ENCODE assay signal across 34 cellular contexts in genomic region chr21:23281917-23282316, GRCh38.
DNase-seq lines count a peak whose midpoint lies in the region; ATAC-seq, FAIRE-seq and TF ChIP-seq lines count a peak whose summit lies in the region.
"Had no signal": no experiment of that assay in that cellular context is flagged by ENCODE, and none has a peak within 500 bp of the region (broad histone marks: within the 10 kb centered on the region; RNA-seq: fewer than 3 reads in every experiment).

No MANE protein-coding gene starts in this region.

- no peak for TF ChIP-seq RAD21 in HepG2 (CRISPR knock-in tag; IDR thresholded peaks at IDR 0.05)
- no peak for TF ChIP-seq RAD21 in GM12878 (IDR thresholded peaks at IDR 0.05; ENCODE audit: insufficient read depth, low read depth, low read length)
- no peak for TF ChIP-seq RAD21 in K562 (CRISPR knock-in tag; conservative IDR thresholded peaks at IDR 0.05 in 1 of 2, IDR thresholded peaks at IDR 0.05 in 1 of 2)

- in situ Hi-C loops in HepG2 (cut with HindIII; ENCODE audit: extremely low pct_ligation_motif_present, low pct_unique_long_range_greater_than_20kb) (no loop called here), GM12878 (cut with MboI) (no loop called here), K562 (cut with MboI) (no loop called here)

- H3K4me3 ChIP-seq in HepG2 (replicated peaks in 1 of 3; ENCODE audit: insufficient read depth in 1 of 3, low read depth in 2 of 3, low read length in 3 of 3) = no peak overlapping the region
- H3K4me3 ChIP-seq in right lobe of liver = no peak overlapping the region
- no peak overlapping the region for H3K4me3 ChIP-seq in HEK293 (ENCODE audit: low read depth, low read length)
- H3K4me3 ChIP-seq in GM12878 = no peak overlapping the region
- no peak overlapping the region for H3K4me3 ChIP-seq in K562
- H3K4me3 ChIP-seq: A549; BLaER1; BLaER1 treated with 17β-estradiol and CSF1 and Interleukin-3, amounts not matched to agents 10 nM and 100 nM had no signal

- ATAC-seq in HepG2 (no peak), right lobe of liver (no peak), GM12878 (no peak), K562 (no peak)
- ATAC-seq: A549; CD8-positive, alpha-beta T cell had no signal

- H3K27ac ChIP-seq in HepG2 (ENCODE audit: extremely low read length, insufficient read depth, low read length) (no peak overlapping the region), right lobe of liver (no peak overlapping the region), HEK293 (ENCODE audit: extremely low read depth, low read depth, low read length) (no peak overlapping the region), GM12878 (ENCODE audit: control insufficient read depth, insufficient read depth) (no peak overlapping the region), K562 (ENCODE audit: extremely low read depth, low read depth, low read length) (no peak overlapping the region)
- H3K27ac ChIP-seq: 22Rv1; A549; BLaER1; BLaER1 treated with 17β-estradiol and CSF1 and Interleukin-3, amounts not matched to agents 10 nM and 100 nM; C4-2B had no signal

- FAIRE-seq in HepG2 (lab: Jason Lieb, UNC) = no peak
- no peak for FAIRE-seq in GM12878 (lab: Jason Lieb, UNC)
- no peak for FAIRE-seq in K562 (lab: Jason Lieb, UNC)
- FAIRE-seq: A549, D721Med had no signal

- RAD21 ChIA-PET in GM12878 (lab: Charles Lee; ENCODE audit: unreplicated experiment) = no interaction called here

- no peaks in the 10 kb centered on the region for H3K9me1 ChIP-seq in K562 (ENCODE audit: control insufficient read depth, insufficient read depth, low read length)

- intact Hi-C loops in HepG2 (cut with micrococcal nuclease; ENCODE audit: unreplicated experiment) = no loop called here
- intact Hi-C loops in right lobe of liver (cut with DNase I) = no loop called here
- intact Hi-C loops in GM12878 (cut with micrococcal nuclease; ENCODE audit: unreplicated experiment) = no loop called here
- intact Hi-C loops in K562 (cut with micrococcal nuclease) = no loop called here

- no TSS peak for BruUV-seq in HepG2 (replicated peaks; lab: Mats Ljungman, UMichigan)
- BruUV-seq in GM12878 (replicated peaks; lab: Mats Ljungman, UMichigan) = no TSS peak
- BruUV-seq in K562 (replicated peaks; lab: Mats Ljungman, UMichigan) = no TSS peak

- TF ChIP-seq CTCF in HepG2 (CRISPR knock-in tag; IDR thresholded peaks at IDR 0.05) (no peak), right lobe of liver (IDR thresholded peaks at IDR 0.05) (no peak), HEK293 (tag by site-specific recombination; IDR thresholded peaks at IDR 0.05) (no peak), GM12878 (IDR thresholded peaks at IDR 0.05 in 2 of 3, conservative IDR thresholded peaks at IDR 0.05 in 1 of 3; ENCODE audit: control insufficient read depth in 2 of 3, extremely low read depth in 1 of 3, insufficient read depth in 1 of 3, low read depth in 3 of 3, low read length in 3 of 3) (no peak), K562 (IDR thresholded peaks at IDR 0.05 in 2 of 3, conservative IDR thresholded peaks at IDR 0.05 in 1 of 3; ENCODE audit: insufficient read depth in 2 of 3, low read depth in 1 of 3, low read length in 3 of 3) (no peak)

- 3% methylated on average over 2 of the region's 2 CpGs for WGBS in HepG2 (ENCODE audit: low lambda C conversion rate)
- 77% methylated on average over 2 of the region's 2 CpGs for WGBS in right lobe of liver (ENCODE audit: insufficient coverage, low coverage, low lambda C conversion rate, missing lambda C conversion rate)
- WGBS in GM12878 (ENCODE audit: insufficient coverage, insufficient replicate concordance, low lambda C conversion rate, missing lambda C conversion rate) = 28% methylated on average over 2 of the region's 2 CpGs
- 0% methylated on average over 2 of the region's 2 CpGs for WGBS in K562 (ENCODE audit: insufficient coverage, low coverage, missing lambda C conversion rate)

- TF ChIP-seq EP300 in HepG2 (IDR thresholded peaks at IDR 0.05; ENCODE audit: low read depth in 2 of 2, low read length in 2 of 2) = no peak
- no peak for TF ChIP-seq EP300 in HepG2 (CRISPR knock-in tag; IDR thresholded peaks at IDR 0.05; ENCODE audit: borderline replicate concordance)
- TF ChIP-seq EP300 in GM12878 (IDR thresholded peaks at IDR 0.05; ENCODE audit: borderline replicate concordance in 1 of 2, control insufficient read depth in 1 of 2, low read depth in 2 of 2, low read length in 2 of 2) = no peak
- no peak for TF ChIP-seq EP300 in K562 (IDR thresholded peaks at IDR 0.05; ENCODE audit: low read length)

- H3K27me3 ChIP-seq in HepG2 (ENCODE audit: control insufficient read depth in 1 of 2, insufficient read depth in 2 of 2, low read length in 2 of 2) (no peaks in the 10 kb centered on the region), right lobe of liver (no peaks in the 10 kb centered on the region), GM12878 (replicated peaks in 1 of 2; ENCODE audit: control insufficient read depth in 2 of 2, insufficient read depth in 2 of 2, low read length in 1 of 2) (no peaks in the 10 kb centered on the region), K562 (ENCODE audit: control insufficient read depth in 2 of 2, insufficient read depth in 2 of 2, low read length in 2 of 2) (no peaks in the 10 kb centered on the region)
- H3K27me3 ChIP-seq: BE2C; BLaER1; BLaER1 treated with 17β-estradiol and CSF1 and Interleukin-3, amounts not matched to agents 10 nM and 100 nM had no signal

- SMC1A ChIA-PET in GM12878 (lab: Charles Lee; ENCODE audit: uncharacterized antibody, unreplicated experiment) = no interaction called here

- H3K36me3 ChIP-seq in HepG2 (replicated peaks in 1 of 2; ENCODE audit: control insufficient read depth in 1 of 2, insufficient read depth in 2 of 2, low read length in 2 of 2) (no peaks in the 10 kb centered on the region), right lobe of liver (no peaks in the 10 kb centered on the region), HEK293 (ENCODE audit: control insufficient read depth in 2 of 2, insufficient read depth in 1 of 2, low read length in 2 of 2) (no peaks in the 10 kb centered on the region), GM12878 (ENCODE audit: control insufficient read depth in 2 of 2, insufficient read depth in 2 of 2, low read length in 1 of 2) (no peaks in the 10 kb centered on the region), K562 (ENCODE audit: control insufficient read depth, insufficient read depth, low read length) (no peaks in the 10 kb centered on the region)
- H3K36me3 ChIP-seq: BE2C; BLaER1; BLaER1 treated with 17β-estradiol and CSF1 and Interleukin-3, amounts not matched to agents 10 nM and 100 nM had no signal

- DNase-seq in HepG2 (ENCODE audit: low spot score) = no peak
- no peak for DNase-seq in right lobe of liver
- no peak for DNase-seq in GM12878 (ENCODE audit: low read depth, low spot score)
- DNase-seq in K562 (ENCODE audit: extremely low read depth in 1 of 4, low spot score in 3 of 4) = no peak
- DNase-seq in D341Med (ENCODE audit: low spot score) = no peak
- DNase-seq in NOMO-1 treated with DMSO at 0.1 percent for 48 hours (lab: John Stamatoyannopoulos, UW; ENCODE audit: unreplicated experiment) = no peak
- DNase-seq in activated CD4-positive, alpha-beta T cell treated with anti-CD3 and anti-CD28 coated beads, Interleukin-2, amount 50 U/mL, for 1 hour = no peak
- DNase-seq: 8988T; ACHN; AML-193; BE2C; C1 segment of cervical spinal cord; Caco-2; Calu3; CD4-positive, alpha-beta memory T cell; CD4-positive, alpha-beta T cell; CD4-positive, CD25-positive, alpha-beta regulatory T cell; CD8-positive, alpha-beta memory T cell; CD8-positive, alpha-beta T cell; COR-L47; DMS 273 treated with DMSO at 0.1 percent for 48 hours; DMS153; DMS53; DMS79; DMS79 treated with DMSO at 0.1 percent for 48 hours; DND-41; EL had no signal

- no peak overlapping the region for H2AFZ ChIP-seq in HepG2 (ENCODE audit: low read length)
- no peak overlapping the region for H2AFZ ChIP-seq in GM12878 (ENCODE audit: control insufficient read depth, low read depth, low read length)
- H2AFZ ChIP-seq in K562 (ENCODE audit: low read depth, low read length) = no peak overlapping the region

- H3K9me3 ChIP-seq in HepG2 (ENCODE audit: low read length) (peaks cover 79% of the 10 kb centered on the region), right lobe of liver (no peaks in the 10 kb centered on the region), HEK293 (ENCODE audit: control insufficient read depth, insufficient read depth, low read depth, low read length) (no peaks in the 10 kb centered on the region), GM12878 (replicated peaks; ENCODE audit: control insufficient read depth, insufficient read depth, low read length) (no peaks in the 10 kb centered on the region), K562 (replicated peaks; ENCODE audit: control insufficient read depth, insufficient read depth, low read depth, low read length) (0 out of 2 replicates have a peak, but pooled peaks cover 1% of the 10 kb centered on the region)
- H3K9me3 ChIP-seq: A549, BE2C, Caco-2 had no signal

- H3K4me1 ChIP-seq in HepG2 (ENCODE audit: insufficient read depth, low read length) = no peaks in the 10 kb centered on the region
- no peaks in the 10 kb centered on the region for H3K4me1 ChIP-seq in right lobe of liver
- no peaks in the 10 kb centered on the region for H3K4me1 ChIP-seq in HEK293 (ENCODE audit: control insufficient read depth, insufficient read depth, low read length)
- H3K4me1 ChIP-seq in GM12878 (ENCODE audit: control insufficient read depth, insufficient read depth, low read length) = no peaks in the 10 kb centered on the region
- no peaks in the 10 kb centered on the region for H3K4me1 ChIP-seq in K562 (replicated peaks in 1 of 2; ENCODE audit: control insufficient read depth in 2 of 2, insufficient read depth in 2 of 2, low read length in 2 of 2)
- H3K4me1 ChIP-seq: A549; BE2C; BLaER1; BLaER1 treated with 17β-estradiol and CSF1 and Interleukin-3, amounts not matched to agents 10 nM and 100 nM; Caco-2 had no signal

- no peak for TF ChIP-seq POLR2A in HepG2 (IDR thresholded peaks at IDR 0.05; ENCODE audit: insufficient read depth in 1 of 2, low read depth in 2 of 2, low read length in 2 of 2)
- no peak for TF ChIP-seq POLR2A in right lobe of liver (IDR thresholded peaks at IDR 0.05)
- TF ChIP-seq POLR2A in GM12878 (IDR thresholded peaks at IDR 0.05; ENCODE audit: low read depth, low read length) = no peak
- no peak for TF ChIP-seq POLR2A in K562 (conservative IDR thresholded peaks at IDR 0.05)

- H3K9ac ChIP-seq in HepG2 (ENCODE audit: insufficient read depth, low read depth, low read length) (no peak overlapping the region), GM12878 (ENCODE audit: control insufficient read depth, insufficient read depth, low read length) (no peak overlapping the region), K562 (ENCODE audit: insufficient read depth in 1 of 2, low read depth in 2 of 2, low read length in 2 of 2) (no peak overlapping the region)
- H3K9ac ChIP-seq: BLaER1; BLaER1 treated with 17β-estradiol and CSF1 and Interleukin-3, amounts not matched to agents 10 nM and 100 nM had no signal

- CTCF ChIA-PET in HepG2 (lab: Yijun Ruan, JAX; ENCODE audit: low intra/inter-chr PET ratio, low total read pairs) (no interaction called here), HEK293 (lab: Yijun Ruan, JAX) (no interaction called here), GM12878 (lab: Yijun Ruan, JAX) (no interaction called here), K562 (lab: Yijun Ruan, JAX; ENCODE audit: low intra/inter-chr PET ratio) (no interaction called here)

- H4K20me1 ChIP-seq in HepG2 (ENCODE audit: insufficient read depth, low read length) (no peaks in the 10 kb centered on the region), GM12878 (ENCODE audit: control insufficient read depth, insufficient read depth) (no peaks in the 10 kb centered on the region), K562 (replicated peaks; ENCODE audit: control insufficient read depth, insufficient read depth, low read length) (no peaks in the 10 kb centered on the region)
- H4K20me1 ChIP-seq: BLaER1; BLaER1 treated with 17β-estradiol and CSF1 and Interleukin-3, amounts not matched to agents 10 nM and 100 nM had no signal

- no peak overlapping the region for H3K4me2 ChIP-seq in HepG2 (ENCODE audit: low read depth, low read length)
- H3K4me2 ChIP-seq in GM12878 (ENCODE audit: control insufficient read depth, insufficient read depth) = no peak overlapping the region
- H3K4me2 ChIP-seq in K562 (ENCODE audit: insufficient read depth, low read length) = no peak overlapping the region
- H3K4me2 ChIP-seq: A549; BLaER1; BLaER1 treated with 17β-estradiol and CSF1 and Interleukin-3, amounts not matched to agents 10 nM and 100 nM had no signal

- no peaks in the 10 kb centered on the region for H3K79me2 ChIP-seq in HepG2 (ENCODE audit: insufficient read depth, low read length)
- no peaks in the 10 kb centered on the region for H3K79me2 ChIP-seq in GM12878 (ENCODE audit: control insufficient read depth, insufficient read depth, low read length)
- H3K79me2 ChIP-seq in K562 (ENCODE audit: control insufficient read depth, insufficient read depth, low read length) = no peaks in the 10 kb centered on the region

- POLR2A ChIA-PET in HepG2 (lab: Yijun Ruan, JAX) = no interaction called here
- POLR2A ChIA-PET in HEK293 (lab: Yijun Ruan, JAX) = no interaction called here
- POLR2A ChIA-PET in GM12878 (lab: Charles Lee) = no interaction called here
- POLR2A ChIA-PET in K562 (lab: Yijun Ruan, JAX) = no interaction called here
